Comparison of ENCODE assay signal across 16 cellular contexts in genomic region chr14:103301512-103302197, GRCh38.
"Had no signal": no experiment of that assay in that cellular context is flagged by ENCODE, and none has a peak within 500 bp of the region (broad histone marks: within the 10 kb centered on the region; RNA-seq: fewer than 3 reads in every experiment).

No MANE protein-coding gene starts in this region.

- H3K36me3 ChIP-seq: brain microvascular endothelial cell, heart right ventricle, right atrium auricular region, tibial nerve, vagina had no signal

- H3K27me3 ChIP-seq: brain microvascular endothelial cell, right atrium auricular region, tibial nerve, vagina had no signal

- FAIRE-seq: frontal cortex, kidney had no signal

- ATAC-seq: heart right ventricle, left ventricle myocardium superior had no signal

- H3K4me3 ChIP-seq: dorsolateral prefrontal cortex, heart right ventricle, right atrium auricular region, skin epidermis, tibial nerve, vagina had no signal

- DNase-seq: activated CD4-positive, alpha-beta memory T cell treated with anti-CD3 and anti-CD28 coated beads for 36 hours; activated CD4-positive, alpha-beta T cell treated with anti-CD3 and anti-CD28 coated beads for 1 hour; activated gamma-delta T cell treated with Interleukin-2 at 50 U/mL for 16 hours; activated naive CD8-positive, alpha-beta T cell treated with anti-CD3 and anti-CD28 coated beads for 36 hours; activated T-cell treated with anti-CD3 and anti-CD28 coated beads, Interleukin-2, amount 50 U/mL, for 48 hours; brain microvascular endothelial cell; dorsolateral prefrontal cortex; heart right ventricle; kidney; left ventricle myocardium superior; posterior cingulate gyrus had no signal
